In the genomic region with DNA sequence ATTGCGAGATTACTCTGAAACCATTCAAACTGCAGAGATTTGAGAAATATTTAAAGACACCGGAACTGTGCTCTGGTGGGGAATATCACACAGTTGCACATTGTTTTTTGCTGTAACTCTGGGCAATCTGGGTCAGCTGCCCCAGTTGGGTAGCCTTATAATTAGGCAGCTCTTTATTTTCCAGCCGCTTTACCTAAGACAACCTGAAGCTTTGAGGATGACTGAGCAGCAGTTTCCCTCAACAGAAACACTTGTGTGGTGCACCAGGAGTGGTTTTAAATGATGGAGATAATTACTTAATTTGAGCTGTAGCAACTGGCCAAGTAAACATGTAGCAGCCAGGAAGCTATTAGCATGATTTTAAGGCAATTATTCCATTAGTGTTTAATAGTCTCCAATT, we compare ENCODE assay signal across 21 cellular contexts. TPM values are rescaled to one million over a fixed set of nuclear protein-coding genes. Genes with fewer than 3 reads are reported as not detected.
DNase-seq lines count a peak whose midpoint lies in the region; ATAC-seq and TF ChIP-seq lines count a peak whose summit lies in the region.
"Had no signal": no experiment of that assay in that cellular context is flagged by ENCODE, and none has a peak within 500 bp of the region (broad histone marks: within the 10 kb centered on the region; RNA-seq: fewer than 3 reads in every experiment).

No MANE protein-coding gene starts in this region.

- no peaks in the 10 kb centered on the region for H3K36me3 Mint-ChIP-seq in activated T-helper 2 cell treated with anti-CD3 and anti-CD28 coated beads, Interferon-gamma antibody, Interleukin-2, Interleukin-4, amounts not matched to agents 10 μg/mL and 5 μg/mL and 100 μg/mL, durations not matched to agents 14 hours and 24 hours and 36 hours (ENCODE audit: low read depth)

- H3K36me3 ChIP-seq in cardiac muscle cell = no peaks in the 10 kb centered on the region

- no peak for TF ChIP-seq CTCF in cardiac muscle cell (IDR thresholded peaks at IDR 0.05; ENCODE audit: low read depth, low read length)
- TF ChIP-seq CTCF in fibroblast of pulmonary artery (IDR thresholded peaks at IDR 0.05; ENCODE audit: low read length, missing control alignments) = no peak

- peak overlapping the region; percentile 68 for H3K4me3 ChIP-seq in cardiac muscle cell
- H3K4me3 ChIP-seq in fibroblast of pulmonary artery (replicated peaks; ENCODE audit: low read depth, low read length) = peak overlapping the region; percentile 83
- H3K4me3 ChIP-seq: A549, GM23248 had no signal

- H3K4me1 ChIP-seq in cardiac muscle cell (ENCODE audit: low read depth) = peaks cover 6% of the 10 kb centered on the region

- H3K9me3 Mint-ChIP-seq in activated T-helper 2 cell treated with anti-CD3 and anti-CD28 coated beads, Interferon-gamma antibody, Interleukin-2, Interleukin-4, amounts not matched to agents 10 μg/mL and 5 μg/mL and 100 μg/mL, durations not matched to agents 14 hours and 24 hours and 36 hours = no peaks in the 10 kb centered on the region
- H3K9me3 Mint-ChIP-seq: CD4-positive, alpha-beta T cell had no signal

- no peak for ATAC-seq in Right ventricle myocardium inferior
- ATAC-seq: A549 had no signal

- H3K27ac Mint-ChIP-seq in activated T-helper 2 cell treated with anti-CD3 and anti-CD28 coated beads, Interferon-gamma antibody, Interleukin-2, Interleukin-4, amounts not matched to agents 10 μg/mL and 5 μg/mL and 100 μg/mL, durations not matched to agents 14 hours and 24 hours and 36 hours = no peak overlapping the region
- H3K27ac Mint-ChIP-seq: CD4-positive, alpha-beta T cell had no signal

- H3K27me3 Mint-ChIP-seq in activated T-helper 2 cell treated with anti-CD3 and anti-CD28 coated beads, Interferon-gamma antibody, Interleukin-2, Interleukin-4, amounts not matched to agents 10 μg/mL and 5 μg/mL and 100 μg/mL, durations not matched to agents 14 hours and 24 hours and 36 hours (ENCODE audit: low read depth) = peaks cover 37% of the 10 kb centered on the region

- no peaks in the 10 kb centered on the region for H3K27me3 ChIP-seq in cardiac muscle cell

- no peaks in the 10 kb centered on the region for H3K4me1 Mint-ChIP-seq in activated T-helper 2 cell treated with anti-CD3 and anti-CD28 coated beads, Interferon-gamma antibody, Interleukin-2, Interleukin-4, amounts not matched to agents 10 μg/mL and 5 μg/mL and 100 μg/mL, durations not matched to agents 14 hours and 24 hours and 36 hours (ENCODE audit: low read depth)

- intact Hi-C loops in Right ventricle myocardium inferior (cut with DNase I) = no loop called here
- intact Hi-C loops in activated T-helper 2 cell treated with anti-CD3 and anti-CD28 coated beads, Interferon-gamma antibody, Interleukin-2, Interleukin-4, amounts not matched to agents 10 μg/mL and 5 μg/mL and 100 μg/mL, durations not matched to agents 14 hours and 24 hours and 36 hours (cut with micrococcal nuclease) = no loop called here

- H3K4me3 Mint-ChIP-seq in activated T-helper 2 cell treated with anti-CD3 and anti-CD28 coated beads, Interferon-gamma antibody, Interleukin-2, Interleukin-4, amounts not matched to agents 10 μg/mL and 5 μg/mL and 100 μg/mL, durations not matched to agents 14 hours and 24 hours and 36 hours (ENCODE audit: low read depth) = no peak overlapping the region
- H3K4me3 Mint-ChIP-seq: CD4-positive, alpha-beta T cell had no signal

- no peak overlapping the region for H3K27ac ChIP-seq in cardiac muscle cell
- H3K27ac ChIP-seq: A549, GM23248, HL-60, KMS-11 had no signal

- H3K9me3 ChIP-seq in cardiac muscle cell (ENCODE audit: low read depth) = no peaks in the 10 kb centered on the region
- H3K9me3 ChIP-seq: A549 had no signal

- DNase-seq in cardiac muscle cell (ENCODE audit: low read depth in 1 of 2, low spot score in 1 of 2) (no peak), Right ventricle myocardium inferior (ENCODE audit: missing footprints) (no peak), NCI-H1417 (lab: John Stamatoyannopoulos, UW) (peak in 2 of 3 experiments; percentile 61 to 91), NCI-H748 treated with DMSO at 0.1 percent for 48 hours (lab: John Stamatoyannopoulos, UW) (peak; percentile 96), fibroblast of pulmonary artery (ENCODE audit: low read depth) (no peak)
- no peak for DNase-seq in activated naive CD4-positive, alpha-beta T cell treated with anti-CD3 and anti-CD28 coated beads, Interleukin-2, amount 50 U/mL, for 16 hours
- no peak for DNase-seq in activated T-helper 2 cell treated with anti-CD3 and anti-CD28 coated beads, Interferon-gamma antibody, Interleukin-2, Interleukin-4, amounts not matched to agents 10 μg/mL and 5 μg/mL and 100 μg/mL, durations not matched to agents 14 hours and 24 hours and 36 hours (ENCODE audit: low spot score)
- DNase-seq: CD4-positive, alpha-beta T cell; DMS153; GF-D8; MV-4-11; NCI-H1694 treated with DMSO at 0.1 percent for 48 hours; NCI-H226; NCI-H526; SIG-M5 had no signal

RNA-seq across cellular contexts. Expression of gene PLCXD3, which starts 2.9 kb away (rescaled TPM):
- total RNA-seq in cardiac muscle cell (19.3 and 58.6 TPM in 2 replicates), Right ventricle myocardium inferior (76.6 TPM)
- polyA plus RNA-seq in cardiac muscle cell = 7.9 and 26.0 TPM in 2 replicates
- total RNA-seq in activated T-helper 2 cell treated with anti-CD3 and anti-CD28 coated beads, Interferon-gamma antibody, Interleukin-2, Interleukin-4, amounts not matched to agents 10 μg/mL and 5 μg/mL and 100 μg/mL, durations not matched to agents 14 hours and 24 hours and 36 hours = not detected in 2 replicates
- total RNA-seq: CD4-positive, alpha-beta T cell; HT1080; OCI-LY7 had no signal

Comparison
In these comparisons a context has a peak if more than half of its experiments do, and no peak if none do; other contexts are left out.
1. DNase-seq: peak in NCI-H1417 (2 of 3) and NCI-H748 treated with DMSO at 0.1 percent for 48 hours (single experiment); none in cardiac muscle cell (0 of 2), Right ventricle myocardium inferior (single experiment), fibroblast of pulmonary artery (single experiment), activated naive CD4-positive, alpha-beta T cell treated with anti-CD3 and anti-CD28 coated beads, Interleukin-2, amount 50 U/mL, for 16 hours (single experiment) and activated T-helper 2 cell treated with anti-CD3 and anti-CD28 coated beads, Interferon-gamma antibody, Interleukin-2, Interleukin-4, amounts not matched to agents 10 μg/mL and 5 μg/mL and 100 μg/mL, durations not matched to agents 14 hours and 24 hours and 36 hours (single experiment).
2. RNA of gene PLCXD3, which starts 2.9 kb away (total RNA-seq): 76.6 TPM in Right ventricle myocardium inferior (single experiment) and 19.3 to 58.6 TPM in cardiac muscle cell; not detected in activated T-helper 2 cell treated with anti-CD3 and anti-CD28 coated beads, Interferon-gamma antibody, Interleukin-2, Interleukin-4, amounts not matched to agents 10 μg/mL and 5 μg/mL and 100 μg/mL, durations not matched to agents 14 hours and 24 hours and 36 hours; every median in the first group is over 10 times any median in the second.